8 cellular contexts compared by ENCODE assay signal in the genomic region with DNA sequence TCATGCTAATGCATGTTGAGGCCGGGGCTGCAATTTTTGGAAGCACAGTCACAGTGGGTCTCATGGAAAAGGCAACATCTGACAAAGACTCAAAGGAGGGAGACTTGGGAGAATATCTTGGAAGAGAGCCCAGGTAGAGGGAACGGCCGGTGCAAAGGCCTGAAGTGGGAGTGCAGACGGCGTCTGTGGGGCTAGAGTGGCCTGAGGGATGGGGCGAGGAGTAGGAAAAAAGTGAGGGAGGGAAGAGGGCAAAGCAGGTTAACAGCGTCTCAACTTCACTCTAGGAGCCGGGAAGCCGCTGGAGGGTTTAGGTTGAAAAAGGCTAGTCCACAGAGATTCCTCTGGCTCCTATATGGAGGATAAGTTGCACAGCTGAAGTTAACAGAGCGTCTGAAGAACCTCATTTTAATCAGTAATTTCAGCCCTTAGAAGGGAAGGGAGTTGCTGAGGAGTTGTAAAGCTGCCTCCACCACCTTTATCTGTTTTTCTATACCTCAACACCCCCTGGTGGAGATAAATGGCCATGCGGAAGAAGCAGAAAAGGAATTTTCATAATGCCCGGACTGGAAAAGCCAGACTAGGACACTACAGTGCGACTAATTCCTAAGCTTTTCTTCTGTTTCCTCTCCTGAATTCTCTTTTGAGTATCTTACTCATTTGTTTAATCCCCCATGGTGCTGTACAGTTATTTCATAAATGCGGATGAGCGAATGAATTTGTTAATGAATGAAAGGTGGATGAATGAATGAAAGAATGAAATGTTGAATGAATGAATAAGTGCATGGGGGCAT.
DNase-seq lines count a peak whose midpoint lies in the region; ATAC-seq and TF ChIP-seq lines count a peak whose summit lies in the region.

No MANE protein-coding gene starts in this region.

- no peaks in the 10 kb centered on the region for H3K9me3 Mint-ChIP-seq in neural crest cell

- DNase-seq in AG20443 (ENCODE audit: low spot score) (peak; percentile 73), NCI-H748 treated with DMSO at 0.1 percent for 48 hours (lab: John Stamatoyannopoulos, UW) (peak; percentile 17), fibroblast of the conjunctiva (ENCODE audit: low read depth) (peak; percentile 77), neural crest cell (ENCODE audit: low read depth, low spot score) (peak; percentile 52)
- peak; percentile 49 for DNase-seq in activated T-cell treated with anti-CD3 and anti-CD28 coated beads, Interleukin-2, amount 50 U/mL, for 48 hours

- ATAC-seq in GM18499 (IDR thresholded peaks at IDR 0.05; ENCODE audit: insufficient read depth, unreplicated experiment), result peak; percentile 55
- ATAC-seq in HG03571 (IDR thresholded peaks at IDR 0.05; ENCODE audit: unreplicated experiment), result peak; percentile 58
- ATAC-seq in HG02571 (IDR thresholded peaks at IDR 0.05; ENCODE audit: unreplicated experiment), result no peak

- peaks cover 4% of the 10 kb centered on the region for H3K4me1 Mint-ChIP-seq in neural crest cell

- H3K27me3 Mint-ChIP-seq in neural crest cell (ENCODE audit: low read depth), result peaks cover 19% of the 10 kb centered on the region

- no peak overlapping the region for H3K27ac Mint-ChIP-seq in neural crest cell (ENCODE audit: unreplicated experiment)

- H3K36me3 Mint-ChIP-seq in neural crest cell (ENCODE audit: low read depth), result no peaks in the 10 kb centered on the region

- no peak overlapping the region for H3K4me3 Mint-ChIP-seq in neural crest cell

- TF ChIP-seq CTCF in neural crest cell (conservative IDR thresholded peaks at IDR 0.05), result peak; percentile 92

Comparison
In these comparisons a context has a peak if more than half of its experiments do, and no peak if none do; other contexts are left out.
1. DNase-seq: peak in every context shown above with its lines; median percentile 77 in fibroblast of the conjunctiva; 73 in AG20443; 52 in neural crest cell; 49 in activated T-cell treated with anti-CD3 and anti-CD28 coated beads, Interleukin-2, amount 50 U/mL, for 48 hours; 17 in NCI-H748 treated with DMSO at 0.1 percent for 48 hours.